ENCODE assay signal across 8 cellular contexts in the genomic region with DNA sequence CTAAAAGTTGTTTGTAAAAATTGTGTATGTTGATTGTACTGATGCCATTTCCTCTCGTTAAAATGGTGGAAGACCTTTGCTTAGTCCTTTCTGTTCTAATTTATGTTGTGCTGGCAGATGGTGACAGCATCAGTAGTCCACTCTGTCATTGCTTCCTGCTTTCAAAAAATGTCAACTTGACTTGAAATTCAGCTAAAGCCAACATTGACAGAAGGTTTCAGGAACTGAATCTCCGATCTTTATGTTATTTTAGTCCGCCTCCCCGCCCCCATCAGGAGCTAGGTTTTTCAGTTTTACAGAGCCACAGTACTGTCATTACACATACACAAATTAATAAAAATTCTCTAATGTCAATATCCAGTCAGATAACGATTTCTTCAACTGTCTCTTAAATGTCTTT. TPM values are rescaled to one million over a fixed set of nuclear protein-coding genes. Genes with fewer than 3 reads are reported as not detected.
A peak's percentile ranks its signal among the peaks of the same experiment; 100 is the strongest.
DNase-seq lines count a peak whose midpoint lies in the region; ATAC-seq and TF ChIP-seq lines count a peak whose summit lies in the region.

No MANE protein-coding gene starts in this region.

- H3K9ac ChIP-seq in parathyroid adenoma, result no peak overlapping the region

- H3K4me1 ChIP-seq in parathyroid adenoma, result no peaks in the 10 kb centered on the region

- peaks cover 9% of the 10 kb centered on the region for H3K36me3 Mint-ChIP-seq in activated CD8-positive, alpha-beta memory T cell treated with anti-CD3 and anti-CD28 coated beads, Interleukin-2, amount 10 ng/mL, durations not matched to agents 7 days and 5 days

- peak overlapping the region; percentile 97 for H3K4me3 ChIP-seq in coronary artery
- H3K4me3 ChIP-seq in parathyroid adenoma (ENCODE audit: low read depth, low read length), result peak overlapping the region; percentile 99

- CTCF ChIA-PET in activated CD8-positive, alpha-beta memory T cell treated with anti-CD3 and anti-CD28 coated beads, Interleukin-2, amount 10 ng/mL, durations not matched to agents 7 days and 5 days (lab: Charles Lee), result interaction anchor here (1.2 to 1.5 kb wide), 3 partner anchors 10 to 178 kb away, joined by 3 to 10 read pairs (median 3); no protein-coding TSS in a partner anchor

- peak overlapping the region; percentile 86 for H3K4me3 Mint-ChIP-seq in activated CD8-positive, alpha-beta memory T cell treated with anti-CD3 and anti-CD28 coated beads, Interleukin-2, amount 10 ng/mL, durations not matched to agents 7 days and 5 days

- no peak for ATAC-seq in activated CD8-positive, alpha-beta memory T cell treated with anti-CD3 and anti-CD28 coated beads, Interleukin-2, amount 10 ng/mL, durations not matched to agents 7 days and 5 days

- no peak overlapping the region for H3K4me2 ChIP-seq in parathyroid adenoma (ENCODE audit: low read length)

- H2AFZ ChIP-seq in parathyroid adenoma, result no peak overlapping the region

- H3K27ac Mint-ChIP-seq in activated CD8-positive, alpha-beta memory T cell treated with anti-CD3 and anti-CD28 coated beads, Interleukin-2, amount 10 ng/mL, durations not matched to agents 7 days and 5 days, result peak overlapping the region; percentile 82

- H3K9me3 ChIP-seq in parathyroid adenoma (ENCODE audit: control insufficient read depth, low read length), result no peaks in the 10 kb centered on the region

- TF ChIP-seq CTCF in coronary artery (IDR thresholded peaks at IDR 0.05), result no peak
- TF ChIP-seq CTCF in parathyroid adenoma (IDR thresholded peaks at IDR 0.05), result no peak

- peaks cover 18% of the 10 kb centered on the region for H3K79me2 ChIP-seq in parathyroid adenoma

- H3K36me3 ChIP-seq in parathyroid adenoma (ENCODE audit: control insufficient read depth, insufficient read depth, low read length), result no peaks in the 10 kb centered on the region

- H3K27ac ChIP-seq in coronary artery (no peak overlapping the region), parathyroid adenoma (no peak overlapping the region)

- H3K27me3 ChIP-seq in parathyroid adenoma (ENCODE audit: control insufficient read depth, insufficient read depth, low read length), result no peaks in the 10 kb centered on the region

- no peaks in the 10 kb centered on the region for H3K27me3 Mint-ChIP-seq in activated CD8-positive, alpha-beta memory T cell treated with anti-CD3 and anti-CD28 coated beads, Interleukin-2, amount 10 ng/mL, durations not matched to agents 7 days and 5 days

- H3K9me3 Mint-ChIP-seq in activated CD8-positive, alpha-beta memory T cell treated with anti-CD3 and anti-CD28 coated beads, Interleukin-2, amount 10 ng/mL, durations not matched to agents 7 days and 5 days (ENCODE audit: low read depth), result no peaks in the 10 kb centered on the region

- no peak for DNase-seq in activated CD8-positive, alpha-beta memory T cell treated with anti-CD3 and anti-CD28 coated beads, Interleukin-2, amount 10 ng/mL, durations not matched to agents 7 days and 5 days
- DNase-seq in activated CD8-positive, alpha-beta memory T cell treated with anti-CD3 and anti-CD28 coated beads, Interleukin-2, amount 50 U/mL, for 4 hours, result no peak
- DNase-seq in NAMALWA (ENCODE audit: low spot score), result peak; percentile 77
- DNase-seq in coronary artery (ENCODE audit: low spot score), result no peak
- no peak for DNase-seq in SHP77 treated with DMSO at 0.1 percent for 48 hours (lab: John Stamatoyannopoulos, UW)
- no peak for DNase-seq in GM19238 (ENCODE audit: insufficient read length, low spot score)
- DNase-seq in kidney tubule cell (ENCODE audit: low spot score), result no peak

- H3K4me1 Mint-ChIP-seq in activated CD8-positive, alpha-beta memory T cell treated with anti-CD3 and anti-CD28 coated beads, Interleukin-2, amount 10 ng/mL, durations not matched to agents 7 days and 5 days, result peaks cover 40% of the 10 kb centered on the region

RNA-seq across cellular contexts. Expression of gene CEP63, which starts 1.5 kb away (rescaled TPM):
- 10 to 100 TPM; 17.8 to 25.8 TPM for total RNA-seq in activated CD8-positive, alpha-beta memory T cell treated with anti-CD3 and anti-CD28 coated beads, Interleukin-2, amount 10 ng/mL, durations not matched to agents 7 days and 5 days

RNA-seq across cellular contexts. Expression of gene ANAPC13, which starts 1.6 kb away (rescaled TPM):
- total RNA-seq in activated CD8-positive, alpha-beta memory T cell treated with anti-CD3 and anti-CD28 coated beads, Interleukin-2, amount 10 ng/mL, durations not matched to agents 7 days and 5 days, result 10 to 100 TPM; 10.8 to 15.1 TPM
